Comparison of ENCODE assay signal across 2 cellular contexts in genomic region chr2:226639550-226639949, GRCh38.
TF ChIP-seq lines count a peak whose summit lies in the region.

No MANE protein-coding gene starts in this region.

TF ChIP-seq in HCT116, 20 proteins besides CTCF, POLR2A, EP300 and RAD21:
- TF ChIP-seq ZBTB33 (IDR thresholded peaks at IDR 0.05; ENCODE audit: extremely low read depth, insufficient replicate concordance, low read length) (no peak), JUND (IDR thresholded peaks at IDR 0.05) (0 out of 2 replicates have a peak, but pooled peaks have one; percentile 5), CEBPB (IDR thresholded peaks at IDR 0.05; ENCODE audit: low read depth) (no peak), TCF7L2 (IDR thresholded peaks at IDR 0.05; ENCODE audit: borderline replicate concordance, extremely low read depth, insufficient read depth, insufficient read length) (no peak), SIN3A (IDR thresholded peaks at IDR 0.05; ENCODE audit: low read depth) (no peak), EGR1 (IDR thresholded peaks at IDR 0.05; ENCODE audit: low read depth) (no peak), ZFX (IDR thresholded peaks at IDR 0.05) (no peak)
TF ChIP-seq in HCT116: peak in this region for 1.

TF ChIP-seq in IMR-90, 13 proteins besides CTCF, POLR2A, EP300 and RAD21:
- TF ChIP-seq RCOR1 (IDR thresholded peaks at IDR 0.05; ENCODE audit: insufficient replicate concordance, low read length) = no peak
- no peak for TF ChIP-seq CHD1 (IDR thresholded peaks at IDR 0.05; ENCODE audit: low read depth, low read length)
- TF ChIP-seq USF2 (IDR thresholded peaks at IDR 0.05; ENCODE audit: low read depth, low read length) = no peak
- no peak for TF ChIP-seq FOS (IDR thresholded peaks at IDR 0.05; ENCODE audit: low read depth, low read length)
